In genomic region chr1:225608014-225608796, GRCh38 we compare ENCODE assay signal across 25 cellular contexts. TPM values are rescaled to one million over a fixed set of nuclear protein-coding genes. Genes with fewer than 3 reads are reported as not detected.
A peak's percentile ranks its signal among the peaks of the same experiment; 100 is the strongest.
DNase-seq lines count a peak whose midpoint lies in the region; ATAC-seq and TF ChIP-seq lines count a peak whose summit lies in the region.
"Had no signal": no experiment of that assay in that cellular context is flagged by ENCODE, and none has a peak within 500 bp of the region (broad histone marks: within the 10 kb centered on the region; RNA-seq: fewer than 3 reads in every experiment).

No MANE protein-coding gene starts in this region.

- peaks cover 100% of the 10 kb centered on the region for H4K20me1 ChIP-seq in neural progenitor cell (ENCODE audit: low read depth)

- no peak for TF ChIP-seq POLR2A in heart left ventricle (IDR thresholded peaks at IDR 0.05)
- TF ChIP-seq POLR2A in esophagus muscularis mucosa (IDR thresholded peaks at IDR 0.05; ENCODE audit: low read depth): no peak

- H3K4me3 Mint-ChIP-seq in neural progenitor cell: no peak overlapping the region
- H3K4me3 Mint-ChIP-seq: activated naive CD4-positive, alpha-beta T cell treated with anti-CD3 and anti-CD28 coated beads, Interleukin-2, amount 10 ng/mL, durations not matched to agents 7 days and 5 days; activated T-cell treated with anti-CD3 and anti-CD28 coated beads, Interleukin-2, amount 50 U/mL, for 72 hours; CD4-positive, alpha-beta memory T cell; natural killer cell treated with Interleukin-12 subunit alpha and Interleukin-12 subunit beta and Interleukin-15 and Interleukin-18, amount 100 ng/mL, for 72 hours had no signal

- WGBS in heart left ventricle, 4 donors: 82 to 93% (median 88%) methylated on average over 14 of the region's 14 CpGs
- WGBS in esophagus muscularis mucosa: 75% methylated on average over 14 of the region's 14 CpGs

- H3K9me3 Mint-ChIP-seq in neural progenitor cell: peaks cover 27% of the 10 kb centered on the region
- H3K9me3 Mint-ChIP-seq: activated naive CD4-positive, alpha-beta T cell treated with anti-CD3 and anti-CD28 coated beads, Interleukin-2, amount 10 ng/mL, durations not matched to agents 7 days and 5 days; activated T-cell treated with anti-CD3 and anti-CD28 coated beads, Interleukin-2, amount 50 U/mL, for 72 hours; CD4-positive, alpha-beta memory T cell; natural killer cell treated with Interleukin-12 subunit alpha and Interleukin-12 subunit beta and Interleukin-15 and Interleukin-18, amount 100 ng/mL, for 72 hours had no signal

- no peak for TF ChIP-seq CTCF in heart left ventricle (IDR thresholded peaks at IDR 0.05)
- no peak for TF ChIP-seq CTCF in esophagus muscularis mucosa (IDR thresholded peaks at IDR 0.05)
- no peak for TF ChIP-seq CTCF in neural progenitor cell (IDR thresholded peaks at IDR 0.05)
- no peak for TF ChIP-seq CTCF in thoracic aorta (IDR thresholded peaks at IDR 0.05)

- no peak overlapping the region for H3K27ac Mint-ChIP-seq in neural progenitor cell
- H3K27ac Mint-ChIP-seq: activated naive CD4-positive, alpha-beta T cell treated with anti-CD3 and anti-CD28 coated beads, Interleukin-2, amount 10 ng/mL, durations not matched to agents 7 days and 5 days; activated T-cell treated with anti-CD3 and anti-CD28 coated beads, Interleukin-2, amount 50 U/mL, for 72 hours; CD4-positive, alpha-beta memory T cell; natural killer cell treated with Interleukin-12 subunit alpha and Interleukin-12 subunit beta and Interleukin-15 and Interleukin-18, amount 100 ng/mL, for 72 hours had no signal

- intact Hi-C loops in heart left ventricle (cut with DNase I): no loop called here
- intact Hi-C loops in Right ventricle myocardium inferior (cut with DNase I): no loop called here
- intact Hi-C loops in esophagus muscularis mucosa (cut with DNase I): no loop called here

- peaks cover 2% of the 10 kb centered on the region for H3K27me3 Mint-ChIP-seq in neural progenitor cell (ENCODE audit: insufficient read depth, low read depth)
- H3K27me3 Mint-ChIP-seq: CD4-positive, alpha-beta memory T cell; natural killer cell treated with Interleukin-12 subunit alpha and Interleukin-12 subunit beta and Interleukin-15 and Interleukin-18, amount 100 ng/mL, for 72 hours had no signal

- peaks cover 10% of the 10 kb centered on the region for H3K4me1 Mint-ChIP-seq in neural progenitor cell
- H3K4me1 Mint-ChIP-seq: activated naive CD4-positive, alpha-beta T cell treated with anti-CD3 and anti-CD28 coated beads, Interleukin-2, amount 10 ng/mL, durations not matched to agents 7 days and 5 days; CD4-positive, alpha-beta memory T cell had no signal

- H3K4me2 ChIP-seq in neural progenitor cell: no peak overlapping the region

- H3K36me3 ChIP-seq in heart left ventricle: no peaks in the 10 kb centered on the region
- H3K36me3 ChIP-seq in esophagus muscularis mucosa: no peaks in the 10 kb centered on the region
- H3K36me3 ChIP-seq in neural progenitor cell: no peaks in the 10 kb centered on the region
- no peaks in the 10 kb centered on the region for H3K36me3 ChIP-seq in thoracic aorta
- H3K36me3 ChIP-seq: cardiac muscle cell, Peyer's patch, SJSA1, stomach had no signal

- no peak overlapping the region for H3K9ac ChIP-seq in neural progenitor cell

- H3K27ac ChIP-seq in heart left ventricle: peak overlapping the region in 7 of 12 donors; percentile 7 to 70 (median 21)
- H3K27ac ChIP-seq in esophagus muscularis mucosa (replicated peaks in 1 of 4): peak overlapping the region in 3 of 4 donors; percentile 2 to 27 (median 2)
- peak overlapping the region; percentile 9 for H3K27ac ChIP-seq in neural progenitor cell
- H3K27ac ChIP-seq in thoracic aorta: peak overlapping the region; percentile 37 to 54
- H3K27ac ChIP-seq: Peyer's patch, SJSA1 had no signal

- H2AFZ ChIP-seq in neural progenitor cell (replicated peaks): no peak overlapping the region

- no peak for TF ChIP-seq EP300 in esophagus muscularis mucosa (IDR thresholded peaks at IDR 0.05)

- H3K4me3 ChIP-seq in heart left ventricle: no peak overlapping the region
- H3K4me3 ChIP-seq in esophagus muscularis mucosa: no peak overlapping the region
- H3K4me3 ChIP-seq in neural progenitor cell: no peak overlapping the region
- peak overlapping the region; percentile 7 for H3K4me3 ChIP-seq in thoracic aorta
- H3K4me3 ChIP-seq: cardiac muscle cell, Peyer's patch, SJSA1, stomach had no signal

- H3K36me3 Mint-ChIP-seq in neural progenitor cell: peaks cover 38% of the 10 kb centered on the region
- H3K36me3 Mint-ChIP-seq: activated naive CD4-positive, alpha-beta T cell treated with anti-CD3 and anti-CD28 coated beads, Interleukin-2, amount 10 ng/mL, durations not matched to agents 7 days and 5 days; CD4-positive, alpha-beta memory T cell; natural killer cell treated with Interleukin-12 subunit alpha and Interleukin-12 subunit beta and Interleukin-15 and Interleukin-18, amount 100 ng/mL, for 72 hours had no signal

- DNase-seq in heart left ventricle: no peak
- no peak for DNase-seq in Right ventricle myocardium inferior (ENCODE audit: missing footprints)
- DNase-seq in esophagus muscularis mucosa (ENCODE audit: extremely low spot score): no peak
- DNase-seq in neural progenitor cell (ENCODE audit: low spot score): no peak
- no peak for DNase-seq in thoracic aorta (ENCODE audit: low spot score)
- DNase-seq in activated CD4-positive, alpha-beta T cell treated with anti-CD3 and anti-CD28 coated beads for 1 hour: no peak
- DNase-seq in NK-92 treated with Interleukin-12 subunit alpha and Interleukin-12 subunit beta, amount 100 ng/mL, for 24 hours (lab: John Stamatoyannopoulos, UW): no peak
- no peak for DNase-seq in central memory CD4-positive, alpha-beta T cell
- DNase-seq: activated CD4-positive, alpha-beta T cell treated with anti-CD3 and anti-CD28 coated beads for 48 hours; activated naive CD4-positive, alpha-beta T cell treated with anti-CD3 and anti-CD28 coated beads, Interleukin-2, amount 10 ng/mL, durations not matched to agents 7 days and 5 days; activated T-cell treated with anti-CD3 and anti-CD28 coated beads, Interleukin-2, amount 50 U/mL, for 72 hours; AML-193; amniotic stem cell; CD4-positive, alpha-beta memory T cell; dermis blood vessel endothelial cell; KBM-7; MM.1S; NCI-H1436; Peyer's patch; posterior cingulate gyrus; stomach; T-helper 1 cell had no signal

- H3K79me2 ChIP-seq in neural progenitor cell (ENCODE audit: low read depth): peaks cover 100% of the 10 kb centered on the region

- H3K27me3 ChIP-seq in heart left ventricle: no peaks in the 10 kb centered on the region
- H3K27me3 ChIP-seq in esophagus muscularis mucosa: no peaks in the 10 kb centered on the region
- no peaks in the 10 kb centered on the region for H3K27me3 ChIP-seq in neural progenitor cell
- no peaks in the 10 kb centered on the region for H3K27me3 ChIP-seq in thoracic aorta (replicated peaks; ENCODE audit: insufficient read depth)
- H3K27me3 ChIP-seq: cardiac muscle cell, Peyer's patch, SJSA1, stomach had no signal

- peaks cover 0 to 53% (median 18%) of the 10 kb centered on the region in 12 donors for H3K4me1 ChIP-seq in heart left ventricle
- peaks cover 38 to 86% (median 69%) of the 10 kb centered on the region in 4 donors for H3K4me1 ChIP-seq in esophagus muscularis mucosa
- peaks cover 25% of the 10 kb centered on the region for H3K4me1 ChIP-seq in neural progenitor cell
- H3K4me1 ChIP-seq in thoracic aorta (ENCODE audit: control insufficient read depth in 1 of 2, low read depth in 2 of 2): peaks cover 48 to 75% of the 10 kb centered on the region in 2 donors

- ATAC-seq in heart left ventricle (no peak), Right ventricle myocardium inferior (no peak), thoracic aorta (ENCODE audit: insufficient number of reproducible peaks, low FRiP score, low read depth) (no peak)
- ATAC-seq: activated T-cell treated with anti-CD3 and anti-CD28 coated beads, Interleukin-2, amount 50 U/mL, for 72 hours; natural killer cell treated with Interleukin-12 subunit alpha and Interleukin-12 subunit beta and Interleukin-15 and Interleukin-18, amount 100 ng/mL, for 72 hours had no signal

- H3K9me3 ChIP-seq in heart left ventricle: no peaks in the 10 kb centered on the region
- H3K9me3 ChIP-seq in esophagus muscularis mucosa: no peaks in the 10 kb centered on the region
- H3K9me3 ChIP-seq in neural progenitor cell (ENCODE audit: low read depth): no peaks in the 10 kb centered on the region
- H3K9me3 ChIP-seq in thoracic aorta: no peaks in the 10 kb centered on the region
- H3K9me3 ChIP-seq: Peyer's patch, SJSA1, stomach had no signal

- no peaks in the 10 kb centered on the region for H3F3A ChIP-seq in neural progenitor cell (ENCODE audit: low read depth)

RNA-seq across cellular contexts. Expression of gene ENAH, which starts 44.7 kb away (rescaled TPM):
- 100 to 1,000 TPM in 4 of 9 donors, 10 to 100 TPM in 5; 54.3 to 183 (median 97.6) TPM for total RNA-seq in heart left ventricle
- 10 to 100 TPM; 17.0 to 41.5 TPM for polyA plus RNA-seq in heart left ventricle
- 80.0 TPM for total RNA-seq in Right ventricle myocardium inferior
- total RNA-seq in esophagus muscularis mucosa: 100 to 1,000 TPM; 198 to 229 (median 201) TPM
- total RNA-seq in neural progenitor cell (ENCODE audit: low replicate concordance): 230 and 346 TPM in 2 replicates
- total RNA-seq in thoracic aorta: 100 to 1,000 TPM; 111 to 119 TPM
- polyA plus RNA-seq: CD4-positive, alpha-beta memory T cell had no signal
